In genomic region chr3:190076138-190076537, GRCh38 we compare ENCODE assay signal across 14 cellular contexts. TPM values are rescaled to one million over a fixed set of nuclear protein-coding genes. Genes with fewer than 3 reads are reported as not detected.
DNase-seq lines count a peak whose midpoint lies in the region; ATAC-seq, FAIRE-seq and TF ChIP-seq lines count a peak whose summit lies in the region.
"Had no signal": no experiment of that assay in that cellular context is flagged by ENCODE, and none has a peak within 500 bp of the region (broad histone marks: within the 10 kb centered on the region; RNA-seq: fewer than 3 reads in every experiment).

No MANE protein-coding gene starts in this region.

- no peak overlapping the region for H3K14ac ChIP-seq in H9 (ENCODE audit: insufficient read depth, low read length)

- no peaks in the 10 kb centered on the region for H3K79me1 ChIP-seq in H9 (ENCODE audit: insufficient read depth, low read depth, low read length, poor library complexity, severe bottlenecking)

- intact Hi-C loops in kidney (cut with DNase I): no loop called here
- intact Hi-C loops in spleen (cut with DNase I; ENCODE audit: low total_unique reads): no loop called here

- no peak overlapping the region for H4K91ac ChIP-seq in H9 (ENCODE audit: insufficient read length, low read depth, low read length)

- H3K9me3 Mint-ChIP-seq in H9: no peaks in the 10 kb centered on the region
- no peaks in the 10 kb centered on the region for H3K9me3 Mint-ChIP-seq in effector memory CD8-positive, alpha-beta T cell
- H3K9me3 Mint-ChIP-seq: activated CD4-positive, alpha-beta T cell treated with anti-CD3 and anti-CD28 coated beads, Interleukin-2, amount 10 ng/mL, durations not matched to agents 7 days and 5 days; CD4-positive, CD25-positive, alpha-beta regulatory T cell had no signal

- H3K36me3 ChIP-seq in brain microvascular endothelial cell (replicated peaks) (no peaks in the 10 kb centered on the region), kidney (ENCODE audit: control insufficient read depth in 1 of 2, insufficient read depth in 2 of 2, low read length in 2 of 2) (no peaks in the 10 kb centered on the region), spleen (no peaks in the 10 kb centered on the region)
- H3K36me3 ChIP-seq: pancreas had no signal

- no peak for ATAC-seq in effector memory CD8-positive, alpha-beta T cell (replicated peaks)
- no peak for ATAC-seq in HG02588 (IDR thresholded peaks at IDR 0.05; ENCODE audit: unreplicated experiment)

- no peak overlapping the region for H3K9ac ChIP-seq in H9 (ENCODE audit: extremely low read depth, insufficient read length, low read length)
- peak overlapping the region in 1 of 2 donors; percentile 20 for H3K9ac ChIP-seq in kidney (ENCODE audit: low read length in 2 of 2)

- no peaks in the 10 kb centered on the region for H3K9me3 ChIP-seq in H9 (ENCODE audit: control insufficient read depth, low read depth, low read length)
- H3K9me3 ChIP-seq in kidney (ENCODE audit: control insufficient read depth in 1 of 2, low read length in 2 of 2): no peaks in the 10 kb centered on the region
- H3K9me3 ChIP-seq in spleen: no peaks in the 10 kb centered on the region
- H3K9me3 ChIP-seq: pancreas had no signal

- TF ChIP-seq POLR2A in spleen (IDR thresholded peaks at IDR 0.05): no peak

- DNase-seq in H9: no peak
- no peak for DNase-seq in brain microvascular endothelial cell
- DNase-seq in kidney: no peak
- DNase-seq in spleen: no peak
- no peak for DNase-seq in mucosa of gallbladder (ENCODE audit: low spot score)
- DNase-seq in effector memory CD8-positive, alpha-beta T cell: no peak
- no peak for DNase-seq in Ammon's horn (ENCODE audit: low spot score)
- DNase-seq: activated CD4-positive, alpha-beta T cell treated with anti-CD3 and anti-CD28 coated beads, Interleukin-2, amount 10 ng/mL, durations not matched to agents 7 days and 5 days; CD4-positive, CD25-positive, alpha-beta regulatory T cell; Kasumi-1; pancreas; T-helper 2 cell had no signal

- no peak overlapping the region for H3K18ac ChIP-seq in H9 (ENCODE audit: insufficient read length, low read depth, low read length)

- no peak overlapping the region for H2BK20ac ChIP-seq in H9 (ENCODE audit: low read depth, low read length, poor library complexity, severe bottlenecking)

- H2AFZ ChIP-seq in H9 (ENCODE audit: low read length): no peak overlapping the region

- H4K20me1 ChIP-seq in H9 (ENCODE audit: control insufficient read depth, insufficient read depth, insufficient read length): no peaks in the 10 kb centered on the region

- peaks cover 0 to 4% (median 3%) of the 10 kb centered on the region in 3 experiments; a peak in 2 of 7 replicates for H3K36me3 Mint-ChIP-seq in H9 (ENCODE audit: insufficient read depth in 1 of 3, low read depth in 3 of 3)
- H3K36me3 Mint-ChIP-seq in effector memory CD8-positive, alpha-beta T cell (ENCODE audit: insufficient read depth): no peaks in the 10 kb centered on the region
- H3K36me3 Mint-ChIP-seq: CD4-positive, CD25-positive, alpha-beta regulatory T cell had no signal

- in situ Hi-C loops in brain microvascular endothelial cell (cut with HindIII; ENCODE audit: low pct_ligation_motif_present, low sequenced_read_pairs): no loop called here

- H3K27ac ChIP-seq in H9 (ENCODE audit: insufficient read length, low read depth, low read length) (no peak overlapping the region), brain microvascular endothelial cell (peak overlapping the region; percentile 94), kidney (ENCODE audit: low read depth in 2 of 2, low read length in 2 of 2) (peak overlapping the region; percentile 35 to 86), spleen (peak overlapping the region in 7 of 8 donors; percentile 3 to 66 (median 56))

- H3K4me2 ChIP-seq in H9 (ENCODE audit: insufficient read depth, insufficient read length, low read length): no peak overlapping the region

- no peak overlapping the region for H3K23ac ChIP-seq in H9 (ENCODE audit: insufficient read length, low read depth, low read length)

- H4K8ac ChIP-seq in H9 (replicated peaks; ENCODE audit: insufficient read length, low read depth, low read length): no peak overlapping the region

- no peak overlapping the region for H3K4ac ChIP-seq in H9 (ENCODE audit: low read depth, low read length)

- H3K4me1 ChIP-seq in H9 (ENCODE audit: insufficient read depth, low read length): no peaks in the 10 kb centered on the region
- peaks cover 21 to 38% of the 10 kb centered on the region in 2 donors for H3K4me1 ChIP-seq in kidney (ENCODE audit: control insufficient read depth in 1 of 2, insufficient read depth in 1 of 2, low read depth in 1 of 2, low read length in 2 of 2)
- H3K4me1 ChIP-seq in spleen: peaks cover 0 to 43% (median 9%) of the 10 kb centered on the region in 6 donors
- H3K4me1 ChIP-seq: pancreas had no signal

- H2BK120ac ChIP-seq in H9 (ENCODE audit: low read depth, low read length, poor library complexity, severe bottlenecking): no peak overlapping the region

- H3K4me3 ChIP-seq in brain microvascular endothelial cell (ENCODE audit: low read depth, low read length) (no peak overlapping the region), kidney (ENCODE audit: low read length in 2 of 2) (no peak overlapping the region), spleen (no peak overlapping the region)
- H3K4me3 ChIP-seq: pancreas had no signal

- H3T11ph ChIP-seq in H9 (ENCODE audit: low read length): peak overlapping the region; percentile 17

- no peak overlapping the region for H2BK12ac ChIP-seq in H9 (ENCODE audit: insufficient read length, low read depth, low read length)

- no peak overlapping the region for H2BK15ac ChIP-seq in H9 (ENCODE audit: low read depth, low read length)

- H3K4me1 Mint-ChIP-seq in H9: peaks cover 10 to 13% of the 10 kb centered on the region in 2 experiments
- H3K4me1 Mint-ChIP-seq in effector memory CD8-positive, alpha-beta T cell (ENCODE audit: low read depth in 2 of 2): no peaks in the 10 kb centered on the region
- H3K4me1 Mint-ChIP-seq: activated CD4-positive, alpha-beta T cell treated with anti-CD3 and anti-CD28 coated beads, Interleukin-2, amount 10 ng/mL, durations not matched to agents 7 days and 5 days; CD4-positive, CD25-positive, alpha-beta regulatory T cell had no signal

- no peak overlapping the region for H4K5ac ChIP-seq in H9 (ENCODE audit: insufficient read length, low read depth, low read length)

- no peak for FAIRE-seq in kidney (lab: Jason Lieb, UNC)
- FAIRE-seq: frontal cortex, pancreas had no signal

- no peaks in the 10 kb centered on the region for H3K27me3 Mint-ChIP-seq in H9 (ENCODE audit: low read depth)
- H3K27me3 Mint-ChIP-seq in effector memory CD8-positive, alpha-beta T cell: peaks cover 10 to 29% of the 10 kb centered on the region in 2 donors
- H3K27me3 Mint-ChIP-seq: CD4-positive, CD25-positive, alpha-beta regulatory T cell had no signal

- no peak overlapping the region for H2BK5ac ChIP-seq in H9 (ENCODE audit: insufficient read length, low read length)

- no peak overlapping the region for H3K27ac Mint-ChIP-seq in H9
- no peak overlapping the region for H3K27ac Mint-ChIP-seq in effector memory CD8-positive, alpha-beta T cell
- H3K27ac Mint-ChIP-seq: activated CD4-positive, alpha-beta T cell treated with anti-CD3 and anti-CD28 coated beads, Interleukin-2, amount 10 ng/mL, durations not matched to agents 7 days and 5 days had no signal

- TF ChIP-seq CTCF in H9 (conservative IDR thresholded peaks at IDR 0.05) (no peak), brain microvascular endothelial cell (IDR thresholded peaks at IDR 0.05; ENCODE audit: low read depth, low read length, missing control alignments) (no peak), kidney (IDR thresholded peaks at IDR 0.05; ENCODE audit: borderline replicate concordance, extremely low read depth, insufficient read depth) (no peak), spleen (IDR thresholded peaks at IDR 0.05 in 8 of 11, conservative IDR thresholded peaks at IDR 0.05 in 3 of 11) (no peak)

- H3K23me2 ChIP-seq in H9 (ENCODE audit: insufficient read length, low read depth, low read length, poor library complexity, severe bottlenecking): no peaks in the 10 kb centered on the region

- H3K79me2 ChIP-seq in H9 (ENCODE audit: insufficient read depth, low read length): no peaks in the 10 kb centered on the region

- no peaks in the 10 kb centered on the region for H3K27me3 ChIP-seq in H9 (ENCODE audit: insufficient read depth, low read length)
- H3K27me3 ChIP-seq in brain microvascular endothelial cell (replicated peaks): no peaks in the 10 kb centered on the region
- no peaks in the 10 kb centered on the region for H3K27me3 ChIP-seq in spleen (replicated peaks in 1 of 7)
- H3K27me3 ChIP-seq: pancreas had no signal

- no peak overlapping the region for H3K4me3 Mint-ChIP-seq in H9
- H3K4me3 Mint-ChIP-seq in effector memory CD8-positive, alpha-beta T cell: no peak overlapping the region
- H3K4me3 Mint-ChIP-seq: activated CD4-positive, alpha-beta T cell treated with anti-CD3 and anti-CD28 coated beads, Interleukin-2, amount 10 ng/mL, durations not matched to agents 7 days and 5 days; CD4-positive, CD25-positive, alpha-beta regulatory T cell had no signal

- H2AK5ac ChIP-seq in H9 (ENCODE audit: insufficient read length, low read length): no peak overlapping the region

- no peak overlapping the region for H3K56ac ChIP-seq in H9 (ENCODE audit: insufficient read length, low read depth, low read length)

RNA-seq across cellular contexts. Expression of gene P3H2, which starts 44.6 kb away (rescaled TPM):
- total RNA-seq in H9 (2021) (41.1 and 41.5 TPM in 2 replicates), kidney (103 TPM), spleen (100 to 1,000 TPM in 4 of 7 donors, 10 to 100 TPM in 3; 70.3 to 155 (median 102) TPM), mucosa of gallbladder (11.4 TPM)
- polyA plus RNA-seq in kidney (ENCODE audit: insufficient read depth, low read depth, low replicate concordance) (57.2 TPM), spleen (10 to 100 TPM in 2 of 3 donors, 1 to 10 TPM in 1; 7.7 to 18.6 (median 10.4) TPM)
- total RNA-seq: activated CD4-positive, alpha-beta T cell treated with anti-CD3 and anti-CD28 coated beads, Interleukin-2, amount 10 ng/mL, durations not matched to agents 7 days and 5 days; CD4-positive, CD25-positive, alpha-beta regulatory T cell had no signal
- polyA plus RNA-seq: CD4-positive, CD25-positive, alpha-beta regulatory T cell had no signal
